In genomic region chr5:146283344-146283761, GRCh38 we compare ENCODE assay signal across 1 cellular context.
TF ChIP-seq lines count a peak whose summit lies in the region.

No MANE protein-coding gene starts in this region.

TF ChIP-seq in HepG2, 621 proteins besides CTCF, POLR2A, EP300 and RAD21 (continued from another document):
- TF ChIP-seq PRDM10 (CRISPR knock-in tag; IDR thresholded peaks at IDR 0.05; ENCODE audit: low read depth) (no peak), GATAD2A (CRISPR knock-in tag; IDR thresholded peaks at IDR 0.05) (no peak), HDAC1 (CRISPR knock-in tag; IDR thresholded peaks at IDR 0.05) (no peak), ZHX1 (CRISPR knock-in tag; IDR thresholded peaks at IDR 0.05; ENCODE audit: low read depth) (no peak), FOXP4 (CRISPR knock-in tag; IDR thresholded peaks at IDR 0.05) (no peak), TP53 (CRISPR knock-in tag; conservative IDR thresholded peaks at IDR 0.05) (no peak), CBX1 (IDR thresholded peaks at IDR 0.05; ENCODE audit: low read depth) (no peak), BRCA1 (CRISPR knock-in tag; IDR thresholded peaks at IDR 0.05) (no peak), AKAP8 (CRISPR knock-in tag; IDR thresholded peaks at IDR 0.05) (no peak), KDM2A (CRISPR knock-in tag; IDR thresholded peaks at IDR 0.05; ENCODE audit: borderline replicate concordance, low read depth) (no peak), FOSL1 (CRISPR knock-in tag; IDR thresholded peaks at IDR 0.05; ENCODE audit: borderline replicate concordance) (no peak), ZNF800 (CRISPR knock-in tag; IDR thresholded peaks at IDR 0.05) (no peak), CHD2 (IDR thresholded peaks at IDR 0.05; ENCODE audit: low read depth, low read length) (no peak)
